In genomic region chr22:19730662-19731360, GRCh38 we compare ENCODE assay signal across 1 cellular context.
A peak's percentile ranks its signal among the peaks of the same experiment; 100 is the strongest.
TF ChIP-seq lines count a peak whose summit lies in the region.

No MANE protein-coding gene starts in this region.

TF ChIP-seq in K562, 482 proteins besides CTCF, POLR2A, EP300 and RAD21 (continued from another document and continues in another):
- TF ChIP-seq MTA2 (IDR thresholded peaks at IDR 0.05; ENCODE audit: low read depth): no peak
- peak; percentile 97 for TF ChIP-seq RREB1 (CRISPR knock-in tag; IDR thresholded peaks at IDR 0.05)
- no peak for TF ChIP-seq WHSC1 (IDR thresholded peaks at IDR 0.05; ENCODE audit: low read length)
- no peak for TF ChIP-seq MBD2 (IDR thresholded peaks at IDR 0.05; ENCODE audit: borderline replicate concordance, low read depth)
- peak; percentile 95; the same call in 1 of the 2 replicates for TF ChIP-seq ZBTB7A (IDR thresholded peaks at IDR 0.05; ENCODE audit: borderline replicate concordance, control insufficient read depth, low read depth, low read length)
- TF ChIP-seq TBP (optimal IDR thresholded peaks at IDR 0.05; ENCODE audit: low read depth, low read length): peak; percentile 80
- TF ChIP-seq ZNF134 (CRISPR knock-in tag; conservative IDR thresholded peaks at IDR 0.05): peak; percentile 56; the same call in 1 of the 2 replicates
- TF ChIP-seq ZNF644 (tag; IDR thresholded peaks at IDR 0.05; ENCODE audit: low read depth): no peak
- TF ChIP-seq NR4A1 (CRISPR knock-in tag; IDR thresholded peaks at IDR 0.05): peak; percentile 94
- peak; percentile 81 for TF ChIP-seq NR4A1 (tag; IDR thresholded peaks at IDR 0.05)
- no peak; the same call in 1 of the 2 replicates for TF ChIP-seq ZC3H8 (IDR thresholded peaks at IDR 0.05)
- peak in 1 of 2 experiments; percentile 85; a peak in 2 of 4 replicates for TF ChIP-seq SRF (CRISPR knock-in tag; IDR thresholded peaks at IDR 0.05)
- TF ChIP-seq IRF1 (CRISPR knock-in tag; IDR thresholded peaks at IDR 0.05; ENCODE audit: borderline replicate concordance): no peak
- TF ChIP-seq HNRNPLL (IDR thresholded peaks at IDR 0.05; ENCODE audit: low read depth, low read length, poor library complexity, severe bottlenecking): peak; percentile 70
- TF ChIP-seq ZNF740 (CRISPR knock-in tag; IDR thresholded peaks at IDR 0.05): no peak
- no peak for TF ChIP-seq ZNF740 (tag; IDR thresholded peaks at IDR 0.05)
- peak; percentile 65; the same call in 1 of the 2 replicates for TF ChIP-seq OTX1 (CRISPR knock-in tag; IDR thresholded peaks at IDR 0.05)
- TF ChIP-seq, protein P1, sequence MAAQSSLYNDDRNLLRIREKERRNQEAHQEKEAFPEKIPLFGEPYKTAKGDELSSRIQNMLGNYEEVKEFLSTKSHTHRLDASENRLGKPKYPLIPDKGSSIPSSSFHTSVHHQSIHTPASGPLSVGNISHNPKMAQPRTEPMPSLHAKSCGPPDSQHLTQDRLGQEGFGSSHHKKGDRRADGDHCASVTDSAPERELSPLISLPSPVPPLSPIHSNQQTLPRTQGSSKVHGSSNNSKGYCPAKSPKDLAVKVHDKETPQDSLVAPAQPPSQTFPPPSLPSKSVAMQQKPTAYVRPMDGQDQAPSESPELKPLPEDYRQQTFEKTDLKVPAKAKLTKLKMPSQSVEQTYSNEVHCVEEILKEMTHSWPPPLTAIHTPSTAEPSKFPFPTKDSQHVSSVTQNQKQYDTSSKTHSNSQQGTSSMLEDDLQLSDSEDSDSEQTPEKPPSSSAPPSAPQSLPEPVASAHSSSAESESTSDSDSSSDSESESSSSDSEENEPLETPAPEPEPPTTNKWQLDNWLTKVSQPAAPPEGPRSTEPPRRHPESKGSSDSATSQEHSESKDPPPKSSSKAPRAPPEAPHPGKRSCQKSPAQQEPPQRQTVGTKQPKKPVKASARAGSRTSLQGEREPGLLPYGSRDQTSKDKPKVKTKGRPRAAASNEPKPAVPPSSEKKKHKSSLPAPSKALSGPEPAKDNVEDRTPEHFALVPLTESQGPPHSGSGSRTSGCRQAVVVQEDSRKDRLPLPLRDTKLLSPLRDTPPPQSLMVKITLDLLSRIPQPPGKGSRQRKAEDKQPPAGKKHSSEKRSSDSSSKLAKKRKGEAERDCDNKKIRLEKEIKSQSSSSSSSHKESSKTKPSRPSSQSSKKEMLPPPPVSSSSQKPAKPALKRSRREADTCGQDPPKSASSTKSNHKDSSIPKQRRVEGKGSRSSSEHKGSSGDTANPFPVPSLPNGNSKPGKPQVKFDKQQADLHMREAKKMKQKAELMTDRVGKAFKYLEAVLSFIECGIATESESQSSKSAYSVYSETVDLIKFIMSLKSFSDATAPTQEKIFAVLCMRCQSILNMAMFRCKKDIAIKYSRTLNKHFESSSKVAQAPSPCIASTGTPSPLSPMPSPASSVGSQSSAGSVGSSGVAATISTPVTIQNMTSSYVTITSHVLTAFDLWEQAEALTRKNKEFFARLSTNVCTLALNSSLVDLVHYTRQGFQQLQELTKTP (IDR thresholded peaks at IDR 0.05; ENCODE audit: low read depth in 1 of 2, partially characterized antibody in 2 of 2): peak in 1 of 2 experiments; percentile 44
- peak; percentile 64 for TF ChIP-seq HCFC1 (IDR thresholded peaks at IDR 0.05; ENCODE audit: low read depth, low read length)
- peak; percentile 23 for TF ChIP-seq TAF1 (IDR thresholded peaks at IDR 0.05; ENCODE audit: control insufficient read depth, extremely low read depth, insufficient read depth, low read length, severe bottlenecking)
- TF ChIP-seq DEAF1 (CRISPR knock-in tag; IDR thresholded peaks at IDR 0.05): peak; percentile 100
- no peak for TF ChIP-seq ATF7 (IDR thresholded peaks at IDR 0.05)
- peak; percentile 75 for TF ChIP-seq ETV1 (tag; conservative IDR thresholded peaks at IDR 0.05; ENCODE audit: low read depth)
- TF ChIP-seq BMI1 (IDR thresholded peaks at IDR 0.05; ENCODE audit: low read length): 0 out of 2 replicates have a peak, but pooled peaks have one; percentile 4
- no peak for TF ChIP-seq ILK (tag; IDR thresholded peaks at IDR 0.05; ENCODE audit: borderline replicate concordance, low read depth)
- peak; percentile 90 for TF ChIP-seq ZHX1 (conservative IDR thresholded peaks at IDR 0.05; ENCODE audit: low read length)
- peak; percentile 91 for TF ChIP-seq ZBTB17 (CRISPR knock-in tag; IDR thresholded peaks at IDR 0.05)
- 0 out of 2 replicates have a peak, but pooled peaks have one; percentile 39 for TF ChIP-seq MAFG (tag; conservative IDR thresholded peaks at IDR 0.05)
- TF ChIP-seq, protein P2, sequence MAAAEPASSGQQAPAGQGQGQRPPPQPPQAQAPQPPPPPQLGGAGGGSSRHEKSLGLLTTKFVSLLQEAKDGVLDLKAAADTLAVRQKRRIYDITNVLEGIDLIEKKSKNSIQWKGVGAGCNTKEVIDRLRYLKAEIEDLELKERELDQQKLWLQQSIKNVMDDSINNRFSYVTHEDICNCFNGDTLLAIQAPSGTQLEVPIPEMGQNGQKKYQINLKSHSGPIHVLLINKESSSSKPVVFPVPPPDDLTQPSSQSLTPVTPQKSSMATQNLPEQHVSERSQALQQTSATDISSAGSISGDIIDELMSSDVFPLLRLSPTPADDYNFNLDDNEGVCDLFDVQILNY (CRISPR knock-in tag; IDR thresholded peaks at IDR 0.05): no peak
- no peak for TF ChIP-seq FOXK2 (conservative IDR thresholded peaks at IDR 0.05 in 1 of 2, IDR thresholded peaks at IDR 0.05 in 1 of 2; ENCODE audit: low read depth in 2 of 2)
- peak; percentile 27 for TF ChIP-seq SP2 (IDR thresholded peaks at IDR 0.05; ENCODE audit: extremely low read depth, low read depth, low read length, poor library complexity, severe bottlenecking)
- TF ChIP-seq REST (CRISPR knock-in tag; IDR thresholded peaks at IDR 0.05; ENCODE audit: low read depth): peak; percentile 88; the same call in 1 of the 2 replicates
- TF ChIP-seq ZBTB5 (IDR thresholded peaks at IDR 0.05): no peak
